Comparison of ENCODE assay signal across 8 cellular contexts in the genomic region with DNA sequence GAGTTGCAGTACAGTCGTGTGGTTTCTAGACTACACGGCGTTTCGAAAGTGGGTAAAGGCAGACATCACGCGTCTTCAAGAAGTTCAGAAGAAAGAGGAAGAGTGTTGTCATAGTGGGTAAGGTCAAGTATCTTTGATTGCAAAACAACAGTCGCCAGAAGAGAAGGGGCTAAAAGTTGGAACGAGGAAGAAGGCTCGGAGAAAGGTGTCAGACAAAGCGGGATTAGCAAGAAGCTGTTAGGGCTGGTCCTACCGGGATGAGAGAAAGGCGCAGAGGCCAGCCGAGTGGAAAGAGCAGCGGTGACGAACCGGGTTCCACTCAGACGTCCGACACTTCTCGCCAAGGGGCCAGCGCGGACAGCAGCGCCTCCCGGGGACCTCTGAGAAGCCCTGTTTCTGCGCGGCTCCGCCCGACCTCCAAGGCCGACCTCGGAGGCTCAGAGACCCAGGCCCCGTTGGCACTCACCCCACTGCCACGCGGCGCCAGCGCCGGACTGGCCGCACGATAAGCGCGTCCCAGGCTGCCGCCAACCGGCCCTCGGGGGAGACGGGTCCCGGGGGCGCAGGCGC. TPM values are rescaled to one million over a fixed set of nuclear protein-coding genes. Genes with fewer than 3 reads are reported as not detected.
DNase-seq lines count a peak whose midpoint lies in the region; ATAC-seq, FAIRE-seq and TF ChIP-seq lines count a peak whose summit lies in the region.

No MANE protein-coding gene starts in this region.

- H3K9ac ChIP-seq in GM12878 (ENCODE audit: control insufficient read depth, insufficient read depth, low read length): peak overlapping the region; percentile 97

- FAIRE-seq in GM12878 (lab: Jason Lieb, UNC): peak; percentile 96

- no peaks in the 10 kb centered on the region for H3K27me3 ChIP-seq in GM12878 (replicated peaks in 1 of 2; ENCODE audit: control insufficient read depth in 2 of 2, insufficient read depth in 2 of 2, low read length in 1 of 2)

- peaks cover 9 to 21% (median 20%) of the 10 kb centered on the region in 3 donors for H3K27me3 Mint-ChIP-seq in immature natural killer cell (ENCODE audit: low read depth in 3 of 3)

- H3K4me1 ChIP-seq in OCI-LY7 (ENCODE audit: insufficient read depth, low read length, poor library complexity, severe bottlenecking) (peaks cover 22% of the 10 kb centered on the region), GM12878 (ENCODE audit: control insufficient read depth, insufficient read depth, low read length) (peaks cover 31% of the 10 kb centered on the region)

- TF ChIP-seq EP300 in GM12878 (IDR thresholded peaks at IDR 0.05; ENCODE audit: borderline replicate concordance in 1 of 2, control insufficient read depth in 1 of 2, low read depth in 2 of 2, low read length in 2 of 2): no peak

- DNase-seq in ACHN (peak; percentile 39), OCI-LY7 (ENCODE audit: low spot score) (peak; percentile 56), GM12878 (ENCODE audit: low read depth, low spot score) (peak; percentile 43), immature natural killer cell (peak; percentile 54 to 68 (median 55)), NCI-H510A (lab: John Stamatoyannopoulos, UW) (no peak)
- peak; percentile 13 to 14 for DNase-seq in stimulated activated CD4-positive, alpha-beta T cell treated with anti-CD3 and anti-CD28 coated beads, Interleukin-12 subunit alpha, Interleukin-12 subunit beta, amount 100 ng/mL, for 24 hours (ENCODE audit: low read depth in 2 of 2)

- 2% methylated on average over 44 of the region's 46 CpGs for WGBS in GM12878 (ENCODE audit: insufficient coverage, insufficient replicate concordance, low lambda C conversion rate, missing lambda C conversion rate)

- H3K27ac Mint-ChIP-seq in immature natural killer cell: peak overlapping the region; percentile 97 to 99 (median 99)

- H3K36me3 Mint-ChIP-seq in immature natural killer cell: peaks cover 3 to 9% (median 8%) of the 10 kb centered on the region in 3 donors

- BruUV-seq in OCI-LY7 (replicated peaks; lab: Mats Ljungman, UMichigan): no TSS peak
- BruUV-seq in GM12878 (replicated peaks; lab: Mats Ljungman, UMichigan): TSS peak; percentile 94

- ATAC-seq in GM18520 (IDR thresholded peaks at IDR 0.05; ENCODE audit: unreplicated experiment) (peak; percentile 27), HG02981 (IDR thresholded peaks at IDR 0.05; ENCODE audit: unreplicated experiment) (peak; percentile 28), GM12878 (peak; percentile 73)

- H3K9me3 ChIP-seq in OCI-LY7 (ENCODE audit: low read length): no peaks in the 10 kb centered on the region
- no peaks in the 10 kb centered on the region for H3K9me3 ChIP-seq in GM12878 (replicated peaks; ENCODE audit: control insufficient read depth, insufficient read depth, low read length)

- TF ChIP-seq RAD21 in GM12878 (IDR thresholded peaks at IDR 0.05; ENCODE audit: insufficient read depth, low read depth, low read length): no peak

- H3K9me2 ChIP-seq in OCI-LY7 (ENCODE audit: insufficient read depth, low read length): no peaks in the 10 kb centered on the region

- H3K4me3 Mint-ChIP-seq in immature natural killer cell: peak overlapping the region; percentile 96 to 98 (median 97)

- SMC1A ChIA-PET in GM12878 (lab: Charles Lee; ENCODE audit: uncharacterized antibody, unreplicated experiment): interaction anchor here (1.0 to 3.2 kb wide), 4 partner anchors 33 to 63 kb away, joined by 3 to 14 read pairs (median 4); no protein-coding TSS in a partner anchor

- H4K20me1 ChIP-seq in OCI-LY7 (ENCODE audit: insufficient read depth, low read length): peaks cover 17% of the 10 kb centered on the region
- peaks cover 3% of the 10 kb centered on the region; the same call in 1 of the 2 replicates for H4K20me1 ChIP-seq in GM12878 (ENCODE audit: control insufficient read depth, insufficient read depth)

- H3K4me1 Mint-ChIP-seq in immature natural killer cell: peaks cover 77 to 91% of the 10 kb centered on the region in 2 donors

- CTCF ChIA-PET in OCI-LY7 (lab: Charles Lee; ENCODE audit: unreplicated experiment) (no interaction called here), GM12878 (lab: Yijun Ruan, JAX) (interaction anchor here (0.9 to 2.1 kb wide), 5 partner anchors 10 to 65 kb away, joined by 3 to 9 read pairs (median 3); no protein-coding TSS in a partner anchor)

- H3K79me2 ChIP-seq in OCI-LY7 (ENCODE audit: insufficient read depth, low read depth, low read length) (peaks cover 48% of the 10 kb centered on the region), GM12878 (ENCODE audit: control insufficient read depth, insufficient read depth, low read length) (peaks cover 53% of the 10 kb centered on the region)

- TF ChIP-seq CTCF in OCI-LY7 (conservative IDR thresholded peaks at IDR 0.05; ENCODE audit: low read length) (no peak), GM12878 (IDR thresholded peaks at IDR 0.05 in 2 of 3, conservative IDR thresholded peaks at IDR 0.05 in 1 of 3; ENCODE audit: control insufficient read depth in 2 of 3, extremely low read depth in 1 of 3, insufficient read depth in 1 of 3, low read depth in 3 of 3, low read length in 3 of 3) (no peak; a peak in 2 of 6 replicates)

- no peaks in the 10 kb centered on the region for H3K9me3 Mint-ChIP-seq in immature natural killer cell

- POLR2A ChIA-PET in OCI-LY7 (lab: Charles Lee): interaction anchor here (0.6 to 1.2 kb wide), 6 partner anchors 11 to 212 kb away, joined by 3 to 5 read pairs (median 4); no protein-coding TSS in a partner anchor
- POLR2A ChIA-PET in GM12878 (lab: Charles Lee): interaction anchor here (0.6 to 1.2 kb wide), 4 partner anchors 43 to 323 kb away, joined by 3 to 7 read pairs (median 3); no protein-coding TSS in a partner anchor

- RAD21 ChIA-PET in GM12878 (lab: Charles Lee; ENCODE audit: unreplicated experiment): interaction anchor here (0.6 to 2.1 kb wide), 4 partner anchors 43 to 1261 kb away, joined by 3 to 10 read pairs (median 6); no protein-coding TSS in a partner anchor

- H3K27ac ChIP-seq in OCI-LY7 (ENCODE audit: low read depth, low read length, poor library complexity, severe bottlenecking): peak overlapping the region; percentile 50
- peak overlapping the region; percentile 93 for H3K27ac ChIP-seq in GM12878 (ENCODE audit: control insufficient read depth, insufficient read depth)

- intact Hi-C loops in OCI-LY7 (cut with micrococcal nuclease; ENCODE audit: unreplicated experiment) (loop anchor here (5.0 kb wide), 5 partner anchors 61 to 849 kb away; partner anchors contain the start of genes NEO1, NPTN and PARP6), GM12878 (cut with micrococcal nuclease; ENCODE audit: unreplicated experiment) (loop anchor here (2.0 to 10.0 kb wide), 3 partner anchors 41 to 462 kb away; partner anchors contain the start of genes BBS4 and HIGD2B)

- H3K4me2 ChIP-seq in OCI-LY7 (ENCODE audit: low read length) (peak overlapping the region; percentile 90), GM12878 (ENCODE audit: control insufficient read depth, insufficient read depth) (peak overlapping the region; percentile 94)

- H3K4me3 ChIP-seq in OCI-LY7 (ENCODE audit: low read depth, low read length, poor library complexity, severe bottlenecking) (peak overlapping the region; percentile 93), GM12878 (peak overlapping the region; percentile 94)

- TF ChIP-seq POLR2A in GM12878 (IDR thresholded peaks at IDR 0.05; ENCODE audit: low read depth, low read length): no peak

- H2AFZ ChIP-seq in OCI-LY7 (ENCODE audit: low read length) (peak overlapping the region; percentile 62), GM12878 (ENCODE audit: control insufficient read depth, low read depth, low read length) (peak overlapping the region; percentile 42)

- in situ Hi-C loops in ACHN (cut with HindIII; ENCODE audit: low pct_ligation_motif_present, low pct_unique_long_range_greater_than_20kb, low sequenced_read_pairs): no loop called here
- in situ Hi-C loops in GM12878 (cut with MboI): loop anchor here (10.0 kb wide), 1 partner anchor 852 kb away; the partner anchor contains the start of gene NPTN

- H3K36me3 ChIP-seq in OCI-LY7 (ENCODE audit: insufficient read depth, low read length): peaks cover 38% of the 10 kb centered on the region
- H3K36me3 ChIP-seq in GM12878 (ENCODE audit: control insufficient read depth in 2 of 2, insufficient read depth in 2 of 2, low read length in 1 of 2): 0 out of 4 replicates have a peak, but pooled peaks cover 0 to 5% of the 10 kb centered on the region in 2 experiments

TF ChIP-seq in GM12878, 131 proteins besides CTCF, POLR2A, EP300 and RAD21 (continues in another document):
- TF ChIP-seq ZNF207 (IDR thresholded peaks at IDR 0.05; ENCODE audit: borderline replicate concordance) (no peak), CREB1 (IDR thresholded peaks at IDR 0.05; ENCODE audit: low read depth) (peak; percentile 71; the same call in 1 of the 2 replicates), BMI1 (IDR thresholded peaks at IDR 0.05; ENCODE audit: borderline replicate concordance) (no peak), POLR2AphosphoS5 (IDR thresholded peaks at IDR 0.05; ENCODE audit: low read length) (peak; percentile 15; the same call in 1 of the 2 replicates), NFXL1 (IDR thresholded peaks at IDR 0.05; ENCODE audit: borderline replicate concordance) (no peak), SREBF1 (IDR thresholded peaks at IDR 0.05; ENCODE audit: low read length) (no peak), SMAD5 (IDR thresholded peaks at IDR 0.05; ENCODE audit: low read depth) (no peak), NFYA (IDR thresholded peaks at IDR 0.05; ENCODE audit: borderline replicate concordance, low read depth, low read length) (no peak), CEBPB (IDR thresholded peaks at IDR 0.05; ENCODE audit: borderline replicate concordance in 1 of 2, low read depth in 2 of 2, low read length in 2 of 2) (no peak)

RNA-seq across cellular contexts. Expression of gene ADPGK, which starts 0.5 kb away (rescaled TPM):
- total RNA-seq in OCI-LY7 (2014; rRNA removed; shearing (Covaris generic)): 86.8 and 112 TPM in 2 replicates
- total RNA-seq in OCI-LY7 (2022) (70.7 and 74.9 TPM in 2 replicates), GM12878 (2014; rRNA removed) (66.0 and 78.9 TPM in 2 replicates), GM12878 (2014; rRNA removed; fragmentation: Illumina TruSeq; extraction: Trizol) (56.2 and 60.2 TPM in 2 replicates), GM12878 (2021) (50.3 and 53.2 TPM in 2 replicates)
- 374 and 402 TPM in 2 replicates for total RNA-seq in GM12878 (2013; cell fraction: nucleolus; rRNA removed)
- polyA plus RNA-seq in GM12878 (2011; ENCODE audit: low read depth): 42.9 TPM
- polyA plus RNA-seq in GM12878 (2011; rRNA removed) (146 and 165 TPM in 2 replicates), GM12878 (2014; fragmentation: Illumina TruSeq; extraction: Trizol) (66.6 and 66.7 TPM in 2 replicates), GM12878 (2014; fragmentation: Nextera tagmentation; extraction: Ambion mirVana) (10 to 100 TPM; 13.8 to 18.1 TPM), GM12878 (2014; rRNA removed) (65.5 and 78.8 TPM in 2 replicates), GM12878 (2016; fragmentation: Nextera tagmentation; extraction: Ambion mirVana) (10 to 100 TPM; 51.5 to 53.1 TPM), immature natural killer cell (100 to 1,000 TPM in 2 of 3 donors, 10 to 100 TPM in 1; 98.9 to 139 (median 113) TPM)
- 74.2 and 83.1 TPM in 2 replicates for polyA plus RNA-seq in GM12878 (2011; cell fraction: cytosol; rRNA removed)
- 171 and 176 TPM in 2 replicates for polyA plus RNA-seq in GM12878 (2011; cell fraction: nucleus; rRNA removed)
- 47.5 and 54.3 TPM in 2 replicates for polyA plus RNA-seq in GM12878 (2012)
- 76.5 and 81.0 TPM in 2 replicates for polyA minus RNA-seq in GM12878 (2011; rRNA and poly(A)+ RNA removed)
- 24.2 and 31.1 TPM in 2 replicates for polyA minus RNA-seq in GM12878 (2011; cell fraction: cytosol; rRNA and poly(A)+ RNA removed)
- 80.6 and 96.3 TPM in 2 replicates for polyA minus RNA-seq in GM12878 (2011; cell fraction: nucleus; rRNA and poly(A)+ RNA removed)
